In genomic region chr9:87612536-87612935, GRCh38 we compare ENCODE assay signal across 17 cellular contexts.
"Had no signal": no experiment of that assay in that cellular context is flagged by ENCODE, and none has a peak within 500 bp of the region (broad histone marks: within the 10 kb centered on the region; RNA-seq: fewer than 3 reads in every experiment).

No MANE protein-coding gene starts in this region.

- ATAC-seq: activated T-helper 17 cell treated with anti-CD3 and anti-CD28 coated beads, Interleukin-2, amount 50 U/mL, for 72 hours; stimulated activated naive CD8-positive, alpha-beta T cell treated with anti-CD3 and anti-CD28 coated beads, Interleukin-15, amount 100 ng/mL, for 72 hours; T-helper 17 cell had no signal

- H3K9me3 Mint-ChIP-seq: activated T-helper 17 cell treated with anti-CD3 and anti-CD28 coated beads, Interleukin-2, amount 50 U/mL, for 72 hours; central memory CD8-positive, alpha-beta T cell; immature natural killer cell; nephron progenitor cell had no signal

- H3K4me3 ChIP-seq: adrenal gland, esophagus muscularis mucosa had no signal

- H3K27me3 ChIP-seq: adrenal gland, esophagus muscularis mucosa had no signal

- H3K27ac Mint-ChIP-seq: activated CD4-positive, alpha-beta T cell treated with anti-CD3 and anti-CD28 coated beads, Interleukin-2, amount 10 ng/mL, durations not matched to agents 7 days and 5 days; activated T-helper 17 cell treated with anti-CD3 and anti-CD28 coated beads, Interleukin-2, amount 50 U/mL, for 72 hours; immature natural killer cell; memory B cell; nephron progenitor cell; stimulated activated naive CD8-positive, alpha-beta T cell treated with anti-CD3 and anti-CD28 coated beads, Interleukin-15, amount 100 ng/mL, for 72 hours; T-helper 17 cell had no signal

- H3K4me1 Mint-ChIP-seq: activated T-helper 17 cell treated with anti-CD3 and anti-CD28 coated beads, Interleukin-2, amount 50 U/mL, for 72 hours; central memory CD8-positive, alpha-beta T cell; immature natural killer cell; memory B cell; stimulated activated naive CD8-positive, alpha-beta T cell treated with anti-CD3 and anti-CD28 coated beads, Interleukin-15, amount 100 ng/mL, for 72 hours; T-helper 17 cell had no signal

- DNase-seq: activated CD4-positive, alpha-beta T cell treated with anti-CD3 and anti-CD28 coated beads, Interleukin-2, amount 10 ng/mL, durations not matched to agents 7 days and 5 days; activated CD4-positive, CD25-positive, alpha-beta regulatory T cell; activated naive CD4-positive, alpha-beta T cell treated with anti-CD3 and anti-CD28 coated beads, Interleukin-2, amount 50 U/mL, for 16 hours; activated T-cell treated with anti-CD3 and anti-CD28 coated beads for 4 hours; foreskin fibroblast; glutamatergic neuron; immature natural killer cell; nephron progenitor cell; stimulated activated CD4-positive, alpha-beta T cell treated with anti-CD3 and anti-CD28 coated beads, Interleukin-15, amount 100 ng/mL, for 24 hours; stimulated activated CD4-positive, alpha-beta T cell treated with anti-CD3 and anti-CD28 coated beads, Interleukin-4, amount 100 ng/mL, for 4 hours; stimulated activated naive CD8-positive, alpha-beta T cell treated with anti-CD3 and anti-CD28 coated beads, Interleukin-15, amount 100 ng/mL, for 72 hours; T-helper 17 cell had no signal

- H3K9me3 ChIP-seq: adrenal gland, esophagus muscularis mucosa had no signal

- H3K27me3 Mint-ChIP-seq: memory B cell had no signal

- H3K4me3 Mint-ChIP-seq: activated CD4-positive, alpha-beta T cell treated with anti-CD3 and anti-CD28 coated beads, Interleukin-2, amount 10 ng/mL, durations not matched to agents 7 days and 5 days; activated T-helper 17 cell treated with anti-CD3 and anti-CD28 coated beads, Interleukin-2, amount 50 U/mL, for 72 hours; central memory CD8-positive, alpha-beta T cell; immature natural killer cell; memory B cell; nephron progenitor cell; stimulated activated naive CD8-positive, alpha-beta T cell treated with anti-CD3 and anti-CD28 coated beads, Interleukin-15, amount 100 ng/mL, for 72 hours; T-helper 17 cell had no signal

- H3K36me3 ChIP-seq: adrenal gland had no signal

- H3K36me3 Mint-ChIP-seq: immature natural killer cell had no signal
